15 cellular contexts compared by ENCODE assay signal in genomic region chr1:111633736-111634135, GRCh38. TPM values are rescaled to one million over a fixed set of nuclear protein-coding genes. Genes with fewer than 3 reads are reported as not detected.
A peak's percentile ranks its signal among the peaks of the same experiment; 100 is the strongest.
DNase-seq lines count a peak whose midpoint lies in the region; ATAC-seq and TF ChIP-seq lines count a peak whose summit lies in the region.
"Had no signal": no experiment of that assay in that cellular context is flagged by ENCODE, and none has a peak within 500 bp of the region (broad histone marks: within the 10 kb centered on the region; RNA-seq: fewer than 3 reads in every experiment).

No MANE protein-coding gene starts in this region.

- H3F3A ChIP-seq in Loucy (ENCODE audit: low read depth), result no peaks in the 10 kb centered on the region

- H3K79me2 ChIP-seq in Loucy (ENCODE audit: insufficient read depth, low read length), result peaks cover 94% of the 10 kb centered on the region

- peak overlapping the region; percentile 41 to 68 for H3K27ac Mint-ChIP-seq in natural killer cell
- H3K27ac Mint-ChIP-seq in natural killer cell treated with Interleukin-12 subunit alpha and Interleukin-12 subunit beta and Interleukin-15 and Interleukin-18, amount 100 ng/mL, for 72 hours, result no peak overlapping the region
- no peak overlapping the region for H3K27ac Mint-ChIP-seq in activated T-helper 17 cell treated with anti-CD3 and anti-CD28 coated beads, Interleukin-2, amount 50 U/mL, for 72 hours
- peak overlapping the region; percentile 16 for H3K27ac Mint-ChIP-seq in stimulated activated memory B cell treated with anti-CD40 and anti-IgM and Interleukin-4, amounts not matched to agents 10 μg/mL and 1 μg/mL and 100 μg/mL, for 72 hours

- ATAC-seq in natural killer cell (no peak), upper lobe of right lung (no peak), GM19395 (IDR thresholded peaks at IDR 0.05; ENCODE audit: unreplicated experiment) (no peak)
- no peak for ATAC-seq in natural killer cell treated with Interleukin-12 subunit alpha and Interleukin-12 subunit beta and Interleukin-15 and Interleukin-18, amount 100 ng/mL, for 72 hours
- ATAC-seq in activated T-helper 17 cell treated with anti-CD3 and anti-CD28 coated beads, Interleukin-2, amount 50 U/mL, for 72 hours (replicated peaks), result peak; percentile 28
- no peak for ATAC-seq in stimulated activated memory B cell treated with anti-CD40 and anti-IgM and Interleukin-4, amounts not matched to agents 10 μg/mL and 1 μg/mL and 100 μg/mL, for 72 hours
- ATAC-seq: Panc1 had no signal

- DNase-seq in natural killer cell (no peak), upper lobe of right lung (no peak), NCI-H128 (lab: John Stamatoyannopoulos, UW; ENCODE audit: unreplicated experiment) (no peak)
- no peak for DNase-seq in natural killer cell treated with Interleukin-12 subunit alpha and Interleukin-12 subunit beta and Interleukin-15 and Interleukin-18, amount 100 ng/mL, for 72 hours (ENCODE audit: low spot score)
- DNase-seq: HCEC 1CT, NCI-H146, NCI-H2081 treated with DMSO at 0.1 percent for 48 hours, NCI-H526, Right ventricle myocardium superior, SK-N-SH had no signal

- H3K4me1 Mint-ChIP-seq in natural killer cell, result peaks cover 74 to 76% of the 10 kb centered on the region in 2 donors
- peaks cover 53 to 71% of the 10 kb centered on the region in 2 donors for H3K4me1 Mint-ChIP-seq in natural killer cell treated with Interleukin-12 subunit alpha and Interleukin-12 subunit beta and Interleukin-15 and Interleukin-18, amount 100 ng/mL, for 72 hours (ENCODE audit: low read depth in 2 of 2)
- peaks cover 62% of the 10 kb centered on the region for H3K4me1 Mint-ChIP-seq in activated T-helper 17 cell treated with anti-CD3 and anti-CD28 coated beads, Interleukin-2, amount 50 U/mL, for 72 hours
- H3K4me1 Mint-ChIP-seq in stimulated activated memory B cell treated with anti-CD40 and anti-IgM and Interleukin-4, amounts not matched to agents 10 μg/mL and 1 μg/mL and 100 μg/mL, for 72 hours, result peaks cover 73% of the 10 kb centered on the region

- H2AFZ ChIP-seq in Loucy (ENCODE audit: low read length), result no peak overlapping the region

- peak overlapping the region; percentile 23 for H3K4me2 ChIP-seq in Loucy (ENCODE audit: low read depth, low read length, poor library complexity, severe bottlenecking)
- H3K4me2 ChIP-seq: SK-N-SH had no signal

- H3K4me3 ChIP-seq in Loucy (ENCODE audit: low read length, poor library complexity, severe bottlenecking), result no peak overlapping the region
- no peak overlapping the region for H3K4me3 ChIP-seq in upper lobe of right lung

- no peak overlapping the region for H3K27ac ChIP-seq in upper lobe of right lung

- H3K9me2 ChIP-seq in Loucy (replicated peaks; ENCODE audit: low read depth, low read length), result no peaks in the 10 kb centered on the region
- H3K9me2 ChIP-seq: SK-N-SH had no signal

- H3K36me3 Mint-ChIP-seq in natural killer cell, result no peaks in the 10 kb centered on the region
- H3K36me3 Mint-ChIP-seq in natural killer cell treated with Interleukin-12 subunit alpha and Interleukin-12 subunit beta and Interleukin-15 and Interleukin-18, amount 100 ng/mL, for 72 hours, result no peaks in the 10 kb centered on the region
- H3K36me3 Mint-ChIP-seq in activated T-helper 17 cell treated with anti-CD3 and anti-CD28 coated beads, Interleukin-2, amount 50 U/mL, for 72 hours (ENCODE audit: low read depth), result peaks cover 75% of the 10 kb centered on the region
- H3K36me3 Mint-ChIP-seq in stimulated activated memory B cell treated with anti-CD40 and anti-IgM and Interleukin-4, amounts not matched to agents 10 μg/mL and 1 μg/mL and 100 μg/mL, for 72 hours, result peaks cover 44% of the 10 kb centered on the region

- peaks cover 85% of the 10 kb centered on the region for H4K20me1 ChIP-seq in Loucy (ENCODE audit: insufficient read depth, low read length, poor library complexity, severe bottlenecking)

- H3K27me3 Mint-ChIP-seq in natural killer cell (ENCODE audit: low read depth in 2 of 2), result no peaks in the 10 kb centered on the region
- no peaks in the 10 kb centered on the region for H3K27me3 Mint-ChIP-seq in natural killer cell treated with Interleukin-12 subunit alpha and Interleukin-12 subunit beta and Interleukin-15 and Interleukin-18, amount 100 ng/mL, for 72 hours
- H3K27me3 Mint-ChIP-seq in activated T-helper 17 cell treated with anti-CD3 and anti-CD28 coated beads, Interleukin-2, amount 50 U/mL, for 72 hours, result no peaks in the 10 kb centered on the region
- no peaks in the 10 kb centered on the region for H3K27me3 Mint-ChIP-seq in stimulated activated memory B cell treated with anti-CD40 and anti-IgM and Interleukin-4, amounts not matched to agents 10 μg/mL and 1 μg/mL and 100 μg/mL, for 72 hours

- peaks cover 31% of the 10 kb centered on the region for H3K4me1 ChIP-seq in Loucy (ENCODE audit: insufficient read depth, low read length, poor library complexity, severe bottlenecking)
- peaks cover 58% of the 10 kb centered on the region for H3K4me1 ChIP-seq in upper lobe of right lung

- H3K9me3 ChIP-seq in Loucy (ENCODE audit: insufficient read depth, low read depth, low read length) (no peaks in the 10 kb centered on the region), upper lobe of right lung (no peaks in the 10 kb centered on the region)
- H3K9me3 ChIP-seq: SK-N-SH had no signal

- no peak overlapping the region for H3K4me3 Mint-ChIP-seq in natural killer cell
- no peak overlapping the region for H3K4me3 Mint-ChIP-seq in natural killer cell treated with Interleukin-12 subunit alpha and Interleukin-12 subunit beta and Interleukin-15 and Interleukin-18, amount 100 ng/mL, for 72 hours
- peak overlapping the region; percentile 97 for H3K4me3 Mint-ChIP-seq in activated T-helper 17 cell treated with anti-CD3 and anti-CD28 coated beads, Interleukin-2, amount 50 U/mL, for 72 hours
- H3K4me3 Mint-ChIP-seq in stimulated activated memory B cell treated with anti-CD40 and anti-IgM and Interleukin-4, amounts not matched to agents 10 μg/mL and 1 μg/mL and 100 μg/mL, for 72 hours, result no peak overlapping the region

- H3K9ac ChIP-seq in Loucy (ENCODE audit: low read depth, low read length, poor library complexity, severe bottlenecking), result no peak overlapping the region
- H3K9ac ChIP-seq: SK-N-SH had no signal

- TF ChIP-seq CTCF in natural killer cell (IDR thresholded peaks at IDR 0.05), result no peak
- no peak for TF ChIP-seq CTCF in Loucy (conservative IDR thresholded peaks at IDR 0.05; ENCODE audit: low read length)
- TF ChIP-seq CTCF in upper lobe of right lung (IDR thresholded peaks at IDR 0.05), result no peak

- intact Hi-C loops in natural killer cell (cut with micrococcal nuclease), result no loop called here
- intact Hi-C loops in upper lobe of right lung (cut with DNase I), result no loop called here

- H3K36me3 ChIP-seq in Loucy (ENCODE audit: insufficient read depth, low read length) (no peaks in the 10 kb centered on the region; the same call in 1 of the 2 replicates), upper lobe of right lung (no peaks in the 10 kb centered on the region)

- H3K27me3 ChIP-seq in Loucy (ENCODE audit: insufficient read depth, low read length, poor library complexity, severe bottlenecking) (no peaks in the 10 kb centered on the region), upper lobe of right lung (no peaks in the 10 kb centered on the region)

- no peaks in the 10 kb centered on the region for H3K9me3 Mint-ChIP-seq in natural killer cell
- H3K9me3 Mint-ChIP-seq in natural killer cell treated with Interleukin-12 subunit alpha and Interleukin-12 subunit beta and Interleukin-15 and Interleukin-18, amount 100 ng/mL, for 72 hours, result no peaks in the 10 kb centered on the region
- H3K9me3 Mint-ChIP-seq in activated T-helper 17 cell treated with anti-CD3 and anti-CD28 coated beads, Interleukin-2, amount 50 U/mL, for 72 hours, result no peaks in the 10 kb centered on the region
- no peaks in the 10 kb centered on the region for H3K9me3 Mint-ChIP-seq in stimulated activated memory B cell treated with anti-CD40 and anti-IgM and Interleukin-4, amounts not matched to agents 10 μg/mL and 1 μg/mL and 100 μg/mL, for 72 hours

RNA-seq across cellular contexts. Expression of gene RAP1A, which starts 14.1 kb away (rescaled TPM):
- total RNA-seq in natural killer cell, result 100 to 1,000 TPM in 2 of 3 donors, 10 to 100 TPM in 1; 83.7 to 112 (median 104) TPM
- 100 to 1,000 TPM in 1 of 2 donors, 10 to 100 TPM in 1; 97.8 to 138 TPM for total RNA-seq in natural killer cell treated with Interleukin-12 subunit alpha and Interleukin-12 subunit beta and Interleukin-15 and Interleukin-18, amount 100 ng/mL, for 72 hours
- 100 to 1,000 TPM; 155 to 209 TPM for total RNA-seq in activated T-helper 17 cell treated with anti-CD3 and anti-CD28 coated beads, Interleukin-2, amount 50 U/mL, for 72 hours
- total RNA-seq in upper lobe of right lung, result 118 TPM

Comparison
In these comparisons a context has a peak if more than half of its experiments do, and no peak if none do; other contexts are left out.
1. H3K27ac Mint-ChIP-seq: peak in natural killer cell (2 of 2) and stimulated activated memory B cell treated with anti-CD40 and anti-IgM and Interleukin-4, amounts not matched to agents 10 μg/mL and 1 μg/mL and 100 μg/mL, for 72 hours (single experiment); none in natural killer cell treated with Interleukin-12 subunit alpha and Interleukin-12 subunit beta and Interleukin-15 and Interleukin-18, amount 100 ng/mL, for 72 hours (0 of 2) and activated T-helper 17 cell treated with anti-CD3 and anti-CD28 coated beads, Interleukin-2, amount 50 U/mL, for 72 hours (single experiment).